In genomic region chr10:84171700-84172434, GRCh38 we compare ENCODE assay signal across 12 cellular contexts. TPM values are rescaled to one million over a fixed set of nuclear protein-coding genes. Genes with fewer than 3 reads are reported as not detected.
A peak's percentile ranks its signal among the peaks of the same experiment; 100 is the strongest.
DNase-seq lines count a peak whose midpoint lies in the region; ATAC-seq and TF ChIP-seq lines count a peak whose summit lies in the region.
"Not testable (repeated sequence)": the region's sequence is repeated elsewhere in the genome, so short reads cannot be mapped to it uniquely, and the experiment has no call there.
"Had no signal": no experiment of that assay in that cellular context is flagged by ENCODE, and none has a peak within 500 bp of the region (broad histone marks: within the 10 kb centered on the region; RNA-seq: fewer than 3 reads in every experiment).

No MANE protein-coding gene starts in this region.

- not testable (repeated sequence) for H3K9ac ChIP-seq in MM.1S (ENCODE audit: low read length)

- ATAC-seq in GM18517 (IDR thresholded peaks at IDR 0.05; ENCODE audit: unreplicated experiment) (peak; percentile 40), GM19397 (IDR thresholded peaks at IDR 0.05; ENCODE audit: unreplicated experiment) (peak; percentile 26), HG02588 (IDR thresholded peaks at IDR 0.05; ENCODE audit: unreplicated experiment) (peak; percentile 30), HG03095 (IDR thresholded peaks at IDR 0.05; ENCODE audit: unreplicated experiment) (peak; percentile 26)
- not testable (repeated sequence) for ATAC-seq in naive B cell (ENCODE audit: low read depth in 2 of 2)

- in situ Hi-C loops in ACHN (cut with HindIII; ENCODE audit: low pct_ligation_motif_present, low pct_unique_long_range_greater_than_20kb, low sequenced_read_pairs) = not testable (repeated sequence)

- H3F3A ChIP-seq in MM.1S (ENCODE audit: insufficient read depth, low read length) = not testable (repeated sequence)

- not testable (repeated sequence) for H3K4me2 ChIP-seq in MM.1S (ENCODE audit: low read depth, low read length)

- not testable (repeated sequence) for H3K79me2 ChIP-seq in MM.1S (ENCODE audit: low read length)

- not testable (repeated sequence) for H4K20me1 ChIP-seq in MM.1S (ENCODE audit: insufficient read depth, low read length)

- not testable (repeated sequence) for H3K9me3 ChIP-seq in MM.1S (replicated peaks; ENCODE audit: insufficient read depth, low read length)

- TF ChIP-seq CTCF in MM.1S (IDR thresholded peaks at IDR 0.05; ENCODE audit: low read length); epithelial cell of esophagus (IDR thresholded peaks at IDR 0.05; ENCODE audit: insufficient read depth, low read depth, low read length, missing control alignments): not testable (repeated sequence)

- peak overlapping the region; percentile 53; the same call in 1 of the 2 replicates for H2AFZ ChIP-seq in MM.1S (ENCODE audit: low read length)

- H3K4me3 ChIP-seq in MM.1S (ENCODE audit: low read length) = not testable (repeated sequence)
- H3K4me3 ChIP-seq in epithelial cell of esophagus (ENCODE audit: low read length) = peak overlapping the region; percentile 45

- H3K36me3 ChIP-seq in MM.1S (replicated peaks; ENCODE audit: insufficient read depth, low read length) = not testable (repeated sequence)

- not testable (repeated sequence) for H3K27me3 Mint-ChIP-seq in naive B cell

- peak overlapping the region in 3 of 8 donors; percentile 16 to 74 (median 24) for H3K4me3 Mint-ChIP-seq in naive B cell

- DNase-seq in ACHN (peak; percentile 79), epithelial cell of esophagus (ENCODE audit: low read depth) (peak; percentile 69), naive B cell (peak; percentile 18)
- not testable (repeated sequence) for DNase-seq in MM.1S

- H3K4me1 ChIP-seq in MM.1S (ENCODE audit: low read length) = peaks cover 20% of the 10 kb centered on the region; the same call in 1 of the 2 replicates

- not testable (repeated sequence) for H3K9me2 ChIP-seq in MM.1S (replicated peaks; ENCODE audit: insufficient read depth, low read length)

- not testable (repeated sequence) for H3K27me3 ChIP-seq in MM.1S (replicated peaks; ENCODE audit: insufficient read depth, low read length)

- peaks cover 11 to 24% (median 22%) of the 10 kb centered on the region in 3 donors for H3K4me1 Mint-ChIP-seq in naive B cell

- peak overlapping the region; percentile 29; the same call in 1 of the 2 replicates for H3K27ac ChIP-seq in MM.1S (ENCODE audit: low read length)

- H3K36me3 Mint-ChIP-seq in naive B cell = not testable (repeated sequence)

- peak overlapping the region; percentile 84 to 96 (median 92) for H3K27ac Mint-ChIP-seq in naive B cell

- H3K9me3 Mint-ChIP-seq in naive B cell = peaks cover 0 to 16% (median 5%) of the 10 kb centered on the region in 7 donors

RNA-seq across cellular contexts. Expression of gene GPR15LG, which starts 1.7 kb away (rescaled TPM):
- not detected for polyA plus RNA-seq in naive B cell (ENCODE audit: low read depth in 6 of 6)
- polyA plus RNA-seq: CD4-positive, alpha-beta memory T cell; K562; ovary had no signal

RNA-seq across cellular contexts. Expression of gene CDHR1, which starts 22.5 kb away (rescaled TPM):
- under 1 TPM in 1 of 6 donors, not detected in 5; 0.08 TPM for polyA plus RNA-seq in naive B cell (ENCODE audit: low read depth in 6 of 6)
- polyA plus RNA-seq: CD4-positive, alpha-beta memory T cell had no signal

RNA-seq across cellular contexts. Expression of gene GHITM, which starts 32.6 kb away (rescaled TPM):
- polyA plus RNA-seq in naive B cell (ENCODE audit: low read depth in 6 of 6) = 100 to 1,000 TPM; 241 to 563 (median 272) TPM

RNA-seq across cellular contexts. Expression of gene LRIT2, which starts 53.5 kb away (rescaled TPM):
- not detected for polyA plus RNA-seq in naive B cell (ENCODE audit: low read depth in 6 of 6)
- polyA plus RNA-seq: CD4-positive, alpha-beta memory T cell; K562; ovary; smooth muscle cell had no signal
